In the genomic region with DNA sequence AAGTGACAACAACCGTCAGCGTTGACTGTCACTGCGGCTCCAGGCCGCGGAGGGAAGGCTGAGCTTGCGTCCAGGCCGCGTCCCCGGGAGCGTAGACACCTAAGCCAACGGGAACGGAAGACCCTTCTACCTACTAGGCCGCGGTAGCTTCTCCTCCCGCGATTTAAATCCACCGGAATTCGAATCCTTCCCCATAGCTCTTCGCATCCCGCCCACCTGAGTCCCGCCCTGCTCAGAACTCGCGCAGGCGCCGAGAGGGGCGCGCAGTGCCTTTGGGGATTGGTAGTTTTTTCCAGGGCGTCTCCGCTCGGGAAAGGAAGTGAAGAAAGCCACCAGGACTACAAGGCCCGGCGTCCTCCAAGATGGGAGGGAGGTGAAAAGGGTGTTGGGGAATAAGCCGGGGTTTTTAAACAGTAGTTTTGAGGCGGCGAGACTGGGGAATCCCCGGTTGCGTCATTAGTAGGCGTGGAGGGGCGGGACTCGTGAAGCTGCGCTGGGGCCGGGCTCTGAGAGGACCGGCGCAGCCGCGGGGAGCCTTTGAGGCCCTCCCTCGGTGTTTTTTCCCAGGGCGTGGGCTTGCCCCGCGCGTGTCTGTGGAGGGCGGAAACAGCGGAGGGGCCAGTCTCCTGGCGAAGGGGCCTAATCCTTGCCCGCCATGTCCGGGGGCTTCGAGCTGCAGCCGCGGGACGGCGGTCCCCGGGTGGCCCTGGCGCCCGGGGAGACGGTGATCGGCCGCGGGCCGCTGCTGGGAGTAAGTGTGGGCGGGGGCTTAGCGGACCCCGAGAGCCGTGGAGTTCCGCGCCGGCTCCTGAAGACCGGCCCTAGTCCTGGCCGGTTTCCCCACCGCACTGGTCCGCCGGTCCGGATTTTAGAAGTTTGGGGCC, we compare ENCODE assay signal across 8 cellular contexts. TPM values are rescaled to one million over a fixed set of nuclear protein-coding genes. Genes with fewer than 3 reads are reported as not detected.
DNase-seq lines count a peak whose midpoint lies in the region; FAIRE-seq and TF ChIP-seq lines count a peak whose summit lies in the region.

A gene with protein sequence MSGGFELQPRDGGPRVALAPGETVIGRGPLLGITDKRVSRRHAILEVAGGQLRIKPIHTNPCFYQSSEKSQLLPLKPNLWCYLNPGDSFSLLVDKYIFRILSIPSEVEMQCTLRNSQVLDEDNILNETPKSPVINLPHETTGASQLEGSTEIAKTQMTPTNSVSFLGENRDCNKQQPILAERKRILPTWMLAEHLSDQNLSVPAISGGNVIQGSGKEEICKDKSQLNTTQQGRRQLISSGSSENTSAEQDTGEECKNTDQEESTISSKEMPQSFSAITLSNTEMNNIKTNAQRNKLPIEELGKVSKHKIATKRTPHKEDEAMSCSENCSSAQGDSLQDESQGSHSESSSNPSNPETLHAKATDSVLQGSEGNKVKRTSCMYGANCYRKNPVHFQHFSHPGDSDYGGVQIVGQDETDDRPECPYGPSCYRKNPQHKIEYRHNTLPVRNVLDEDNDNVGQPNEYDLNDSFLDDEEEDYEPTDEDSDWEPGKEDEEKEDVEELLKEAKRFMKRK (plus strand): TSS at position 509 of the 884 bp plus-strand sequence. CDS start 147 bp downstream, at position 656.
A gene with protein sequence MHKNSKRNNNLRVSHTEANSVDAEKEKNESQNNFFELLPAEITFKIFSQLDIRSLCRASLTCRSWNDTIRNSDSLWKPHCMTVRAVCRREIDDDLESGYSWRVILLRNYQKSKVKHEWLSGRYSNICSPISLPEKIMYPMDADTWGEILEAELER (minus strand): TSS at position 218 of the 884 bp plus-strand sequence. CDS start 2,149 bp downstream, outside the sequence.

- peak in 3 of 4 donors; percentile 69 to 75 (median 72) for TF ChIP-seq POLR2A in esophagus squamous epithelium (IDR thresholded peaks at IDR 0.05)

- H3K36me3 ChIP-seq in DOHH2 (ENCODE audit: control insufficient read depth, low read length) (peaks cover 13% of the 10 kb centered on the region), GM23248 (ENCODE audit: low read depth) (no peaks in the 10 kb centered on the region), Karpas-422 (ENCODE audit: insufficient read depth, low read length) (no peaks in the 10 kb centered on the region), esophagus squamous epithelium (no peaks in the 10 kb centered on the region), muscle layer of duodenum (ENCODE audit: control insufficient read depth in 1 of 2, insufficient read depth in 2 of 2, low read length in 2 of 2) (peaks cover 0 to 6% of the 10 kb centered on the region in 2 donors)

- H3K79me2 ChIP-seq in DOHH2 (ENCODE audit: control insufficient read depth, low read length) (peaks cover 55% of the 10 kb centered on the region), GM23248 (ENCODE audit: insufficient read depth) (peaks cover 26% of the 10 kb centered on the region), Karpas-422 (ENCODE audit: low read length) (no peaks in the 10 kb centered on the region)

- 1 to 2% methylated on average over 63 to 71 of the region's 82 CpGs for WGBS in GM23248 (ENCODE audit: low coverage in 1 of 2, low lambda C conversion rate in 2 of 2, missing lambda C conversion rate in 2 of 2), 2 experiments
- 0 to 2% methylated on average over 25 to 38 of the region's 82 CpGs for WGBS in esophagus squamous epithelium, 2 donors

- H3K9me2 ChIP-seq in DOHH2 (replicated peaks; ENCODE audit: control insufficient read depth, low read length) (no peaks in the 10 kb centered on the region), GM23248 (ENCODE audit: insufficient read depth) (no peaks in the 10 kb centered on the region), Karpas-422 (replicated peaks; ENCODE audit: insufficient read depth, low read length) (no peaks in the 10 kb centered on the region)

- intact Hi-C loops in activated T-helper 1 cell treated with anti-CD3 and anti-CD28 coated beads, Interleukin-12 subunit alpha, Interleukin-12 subunit beta, Interleukin-2, Interleukin-4 antibody, amounts not matched to agents 30 ng/mL and 10 ng/mL and 1 ng/mL, durations not matched to agents 14 hours and 24 hours and 36 hours (cut with micrococcal nuclease): loop anchor here (1.0 to 2.0 kb wide), 15 partner anchors 26 to 1825 kb away; a partner anchor contains a TSS
- intact Hi-C loops in esophagus squamous epithelium (cut with DNase I): no loop called here

- peak within 1 kb of the TSS; percentile 97 for H3K4me3 Mint-ChIP-seq in activated T-helper 1 cell treated with anti-CD3 and anti-CD28 coated beads, Interleukin-12 subunit alpha, Interleukin-12 subunit beta, Interleukin-2, Interleukin-4 antibody, amounts not matched to agents 30 ng/mL and 10 ng/mL and 1 ng/mL, durations not matched to agents 14 hours and 24 hours and 36 hours

- H3K27me3 Mint-ChIP-seq in activated T-helper 1 cell treated with anti-CD3 and anti-CD28 coated beads, Interleukin-12 subunit alpha, Interleukin-12 subunit beta, Interleukin-2, Interleukin-4 antibody, amounts not matched to agents 30 ng/mL and 10 ng/mL and 1 ng/mL, durations not matched to agents 14 hours and 24 hours and 36 hours (ENCODE audit: insufficient read depth): no peaks in the 10 kb centered on the region

- TF ChIP-seq CTCF in DOHH2 (IDR thresholded peaks at IDR 0.05; ENCODE audit: low read depth, low read length, poor library complexity, severe bottlenecking): no peak
- no peak for TF ChIP-seq CTCF in esophagus squamous epithelium (IDR thresholded peaks at IDR 0.05)

- H3F3A ChIP-seq in DOHH2 (ENCODE audit: control insufficient read depth, insufficient read depth) (0 out of 2 replicates have a peak, but pooled peaks cover 6% of the 10 kb centered on the region), GM23248 (ENCODE audit: insufficient read depth) (peaks cover 18% of the 10 kb centered on the region)

- peak within 1 kb of the TSS; percentile 96 for H2AFZ ChIP-seq in GM23248
- peak within 1 kb of the TSS; percentile 74 for H2AFZ ChIP-seq in Karpas-422 (ENCODE audit: low read length)

- H3K9ac ChIP-seq in GM23248 (peak within 1 kb of the TSS; percentile 93), Karpas-422 (ENCODE audit: low read length) (peak within 1 kb of the TSS; percentile 80)

- peak; percentile 91 for FAIRE-seq in RCC 7860 (lab: Jason Lieb, UNC)

- H3K27ac Mint-ChIP-seq in activated T-helper 1 cell treated with anti-CD3 and anti-CD28 coated beads, Interleukin-12 subunit alpha, Interleukin-12 subunit beta, Interleukin-2, Interleukin-4 antibody, amounts not matched to agents 30 ng/mL and 10 ng/mL and 1 ng/mL, durations not matched to agents 14 hours and 24 hours and 36 hours: peak within 1 kb of the TSS; percentile 91

- H3K27ac ChIP-seq in DOHH2 (ENCODE audit: low read depth, low read length): peak within 1 kb of the TSS; percentile 47
- H3K27ac ChIP-seq in GM23248: peak within 1 kb of the TSS; percentile 76
- H3K27ac ChIP-seq in Karpas-422 (ENCODE audit: low read length): no peak within 1 kb of the TSS; the same call in 1 of the 2 replicates
- H3K27ac ChIP-seq in esophagus squamous epithelium: peak within 1 kb of the TSS; percentile 95 to 98 (median 96)
- peak within 1 kb of the TSS; percentile 82 for H3K27ac ChIP-seq in muscle layer of duodenum (ENCODE audit: low read length)

- H4K20me1 ChIP-seq in DOHH2 (ENCODE audit: control insufficient read depth, insufficient read depth, low read depth, low read length) (no peaks in the 10 kb centered on the region), GM23248 (ENCODE audit: insufficient read depth) (no peaks in the 10 kb centered on the region), Karpas-422 (ENCODE audit: insufficient read depth, low read depth, low read length) (no peaks in the 10 kb centered on the region)

- H3K4me1 ChIP-seq in DOHH2 (ENCODE audit: control insufficient read depth, low read length) (peaks cover 34% of the 10 kb centered on the region), GM23248 (ENCODE audit: insufficient read depth) (peaks cover 35% of the 10 kb centered on the region), Karpas-422 (ENCODE audit: low read length) (peaks cover 36% of the 10 kb centered on the region), esophagus squamous epithelium (peaks cover 6 to 52% (median 11%) of the 10 kb centered on the region in 3 donors), muscle layer of duodenum (ENCODE audit: control insufficient read depth in 1 of 2, insufficient read depth in 2 of 2, low read length in 2 of 2) (peaks cover 0 to 16% of the 10 kb centered on the region in 2 donors)

- no peaks in the 10 kb centered on the region for H3K27me3 ChIP-seq in DOHH2 (ENCODE audit: control insufficient read depth, low read length)
- no peaks in the 10 kb centered on the region for H3K27me3 ChIP-seq in GM23248 (replicated peaks; ENCODE audit: insufficient read depth)
- no peaks in the 10 kb centered on the region; the same call in 1 of the 2 replicates for H3K27me3 ChIP-seq in Karpas-422 (ENCODE audit: low read length)
- H3K27me3 ChIP-seq in esophagus squamous epithelium: no peaks in the 10 kb centered on the region
- no peaks in the 10 kb centered on the region for H3K27me3 ChIP-seq in muscle layer of duodenum (ENCODE audit: low read depth, low read length)

- H3K9me3 Mint-ChIP-seq in activated T-helper 1 cell treated with anti-CD3 and anti-CD28 coated beads, Interleukin-12 subunit alpha, Interleukin-12 subunit beta, Interleukin-2, Interleukin-4 antibody, amounts not matched to agents 30 ng/mL and 10 ng/mL and 1 ng/mL, durations not matched to agents 14 hours and 24 hours and 36 hours: no peaks in the 10 kb centered on the region

- peaks cover 2% of the 10 kb centered on the region for H3K36me3 Mint-ChIP-seq in activated T-helper 1 cell treated with anti-CD3 and anti-CD28 coated beads, Interleukin-12 subunit alpha, Interleukin-12 subunit beta, Interleukin-2, Interleukin-4 antibody, amounts not matched to agents 30 ng/mL and 10 ng/mL and 1 ng/mL, durations not matched to agents 14 hours and 24 hours and 36 hours (ENCODE audit: low read depth)

- peak; percentile 100 for DNase-seq in GM23248
- DNase-seq in Karpas-422: peak; percentile 100
- DNase-seq in RCC 7860 (ENCODE audit: low spot score): peak; percentile 94
- peak; percentile 97 for DNase-seq in activated T-helper 1 cell treated with anti-CD3 and anti-CD28 coated beads, Interleukin-12 subunit alpha, Interleukin-12 subunit beta, Interleukin-2, Interleukin-4 antibody, amounts not matched to agents 30 ng/mL and 10 ng/mL and 1 ng/mL, durations not matched to agents 14 hours and 24 hours and 36 hours (ENCODE audit: low spot score)
- peak; percentile 96 for DNase-seq in esophagus squamous epithelium (lab: John Stamatoyannopoulos, UW)
- DNase-seq in stimulated activated CD8-positive, alpha-beta memory T cell treated with anti-CD3 and anti-CD28 coated beads, Interleukin-7, amount 100 ng/mL, for 24 hours (ENCODE audit: low read depth): peak; percentile 98

- H3K4me2 ChIP-seq in DOHH2 (ENCODE audit: low read length) (peak within 1 kb of the TSS; percentile 97), GM23248 (ENCODE audit: unreplicated experiment) (peak within 1 kb of the TSS; percentile 94), Karpas-422 (ENCODE audit: low read depth, low read length, poor library complexity, severe bottlenecking) (peak within 1 kb of the TSS; percentile 92)

- H3K9me3 ChIP-seq in DOHH2 (ENCODE audit: control insufficient read depth, insufficient read depth, low read length) (no peaks in the 10 kb centered on the region), GM23248 (ENCODE audit: low read depth) (no peaks in the 10 kb centered on the region), Karpas-422 (ENCODE audit: low read length) (no peaks in the 10 kb centered on the region), esophagus squamous epithelium (no peaks in the 10 kb centered on the region), muscle layer of duodenum (ENCODE audit: control insufficient read depth in 1 of 2, low read length in 2 of 2) (no peaks in the 10 kb centered on the region)

- peaks cover 48% of the 10 kb centered on the region for H3K4me1 Mint-ChIP-seq in activated T-helper 1 cell treated with anti-CD3 and anti-CD28 coated beads, Interleukin-12 subunit alpha, Interleukin-12 subunit beta, Interleukin-2, Interleukin-4 antibody, amounts not matched to agents 30 ng/mL and 10 ng/mL and 1 ng/mL, durations not matched to agents 14 hours and 24 hours and 36 hours (ENCODE audit: low read depth)

- in situ Hi-C loops in GM23248 (cut with MboI): no loop called here

- peak within 1 kb of the TSS; percentile 96 for H3K4me3 ChIP-seq in DOHH2 (ENCODE audit: low read length)
- H3K4me3 ChIP-seq in GM23248: peak within 1 kb of the TSS; percentile 90
- H3K4me3 ChIP-seq in Karpas-422 (ENCODE audit: low read length): peak within 1 kb of the TSS; percentile 81
- peak within 1 kb of the TSS; percentile 78 to 92 (median 87) for H3K4me3 ChIP-seq in esophagus squamous epithelium
- H3K4me3 ChIP-seq in muscle layer of duodenum (ENCODE audit: low read depth in 1 of 2, low read length in 2 of 2): peak within 1 kb of the TSS; percentile 92 to 93

RNA-seq across cellular contexts. Expression of the first gene that starts in this region (rescaled TPM):
- total RNA-seq in GM23248 (2014; rRNA removed; shearing (Covaris generic)): 4.0 and 5.1 TPM in 2 replicates
- 3.2 and 3.6 TPM in 2 replicates for polyA plus RNA-seq in GM23248 (2016; fragmentation: Nextera tagmentation; extraction: Ambion mirVana)
- 2.5 and 5.3 TPM in 2 replicates for total RNA-seq in Karpas-422 (2014; rRNA removed; shearing (Covaris generic); ENCODE audit: low replicate concordance)
- 2.3 and 3.0 TPM in 2 replicates for total RNA-seq in activated T-helper 1 cell treated with anti-CD3 and anti-CD28 coated beads, Interleukin-12 subunit alpha, Interleukin-12 subunit beta, Interleukin-2, Interleukin-4 antibody, amounts not matched to agents 30 ng/mL and 10 ng/mL and 1 ng/mL, durations not matched to agents 14 hours and 24 hours and 36 hours
- total RNA-seq in esophagus squamous epithelium: 1 to 10 TPM; 3.2 to 9.5 (median 4.7) TPM

RNA-seq across cellular contexts. Expression of the second gene that starts in this region (rescaled TPM):
- total RNA-seq in GM23248 (2014; rRNA removed; shearing (Covaris generic)): 0.38 and 0.65 TPM in 2 replicates
- polyA plus RNA-seq in GM23248 (2016; fragmentation: Nextera tagmentation; extraction: Ambion mirVana): 0.67 and 1.0 TPM in 2 replicates
- 0.61 and 1.7 TPM in 2 replicates for total RNA-seq in Karpas-422 (2014; rRNA removed; shearing (Covaris generic); ENCODE audit: low replicate concordance)
- total RNA-seq in activated T-helper 1 cell treated with anti-CD3 and anti-CD28 coated beads, Interleukin-12 subunit alpha, Interleukin-12 subunit beta, Interleukin-2, Interleukin-4 antibody, amounts not matched to agents 30 ng/mL and 10 ng/mL and 1 ng/mL, durations not matched to agents 14 hours and 24 hours and 36 hours: 1.3 and 1.4 TPM in 2 replicates
- total RNA-seq in esophagus squamous epithelium: under 1 TPM; 0.61 to 0.95 (median 0.64) TPM
